ENCODE assay signal across 2 cellular contexts in the genomic region with DNA sequence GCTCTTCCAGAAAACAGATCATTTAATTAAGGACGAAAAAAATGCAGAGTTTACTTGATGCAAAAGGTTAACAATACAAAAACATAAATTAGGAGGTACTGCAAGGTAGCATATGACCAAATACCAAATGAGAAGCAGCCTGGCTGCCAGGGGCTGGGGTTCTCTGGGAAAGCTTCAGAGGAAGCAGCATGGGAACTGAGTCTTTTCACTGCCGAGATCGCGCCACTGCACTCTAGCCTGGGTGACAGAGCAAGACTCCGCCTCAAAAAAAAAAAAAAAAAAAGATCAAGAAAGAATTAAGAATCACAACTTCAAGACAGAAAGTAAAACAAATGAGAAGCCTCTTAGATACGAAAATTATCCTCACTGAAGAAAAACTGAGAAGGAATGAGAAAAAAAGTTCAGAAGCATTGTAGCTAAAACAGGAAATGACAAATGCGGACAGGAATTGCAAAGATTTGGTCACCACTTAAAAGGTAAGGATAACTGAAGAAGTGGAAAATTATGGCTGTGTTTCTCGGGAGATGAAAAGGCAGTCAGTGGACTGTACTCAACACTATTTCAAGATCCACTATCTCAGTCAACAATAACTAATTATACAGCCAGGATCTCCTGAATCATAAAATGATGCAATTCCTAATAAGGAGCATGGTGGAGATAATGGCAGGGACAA.
A peak's percentile ranks its signal among the peaks of the same experiment; 100 is the strongest.
TF ChIP-seq lines count a peak whose summit lies in the region.

No MANE protein-coding gene starts in this region.

TF ChIP-seq in HCT116, 20 proteins besides CTCF, POLR2A, EP300 and RAD21:
- no peak for TF ChIP-seq YY1 (IDR thresholded peaks at IDR 0.05; ENCODE audit: extremely low read depth, insufficient replicate concordance, low read depth, low read length)
- peak; percentile 56; the same call in 1 of the 2 replicates for TF ChIP-seq FOSL1 (IDR thresholded peaks at IDR 0.05; ENCODE audit: low read depth)
- TF ChIP-seq SP1 (IDR thresholded peaks at IDR 0.05; ENCODE audit: low read depth) = peak; percentile 68
- TF ChIP-seq, protein P1, sequence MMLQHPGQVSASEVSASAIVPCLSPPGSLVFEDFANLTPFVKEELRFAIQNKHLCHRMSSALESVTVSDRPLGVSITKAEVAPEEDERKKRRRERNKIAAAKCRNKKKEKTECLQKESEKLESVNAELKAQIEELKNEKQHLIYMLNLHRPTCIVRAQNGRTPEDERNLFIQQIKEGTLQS (IDR thresholded peaks at IDR 0.05) = no peak
- TF ChIP-seq SIN3A (IDR thresholded peaks at IDR 0.05; ENCODE audit: low read depth) = peak; percentile 50; the same call in 1 of the 2 replicates
- no peak for TF ChIP-seq EZH2 (IDR thresholded peaks at IDR 0.05)
- peak; percentile 62 for TF ChIP-seq CBX3 (IDR thresholded peaks at IDR 0.05; ENCODE audit: low read depth)
- no peak for TF ChIP-seq ZNF274 (IDR thresholded peaks at IDR 0.05; ENCODE audit: low read depth, low read length)
- no peak for TF ChIP-seq EZH2phosphoT487 (IDR thresholded peaks at IDR 0.05; ENCODE audit: borderline replicate concordance)
- TF ChIP-seq CEBPB (IDR thresholded peaks at IDR 0.05; ENCODE audit: low read depth) = peak; percentile 84
- TF ChIP-seq SRF (IDR thresholded peaks at IDR 0.05; ENCODE audit: low read depth) = peak; percentile 75
- no peak for TF ChIP-seq EGR1 (IDR thresholded peaks at IDR 0.05; ENCODE audit: low read depth)
- TF ChIP-seq, protein P2, sequence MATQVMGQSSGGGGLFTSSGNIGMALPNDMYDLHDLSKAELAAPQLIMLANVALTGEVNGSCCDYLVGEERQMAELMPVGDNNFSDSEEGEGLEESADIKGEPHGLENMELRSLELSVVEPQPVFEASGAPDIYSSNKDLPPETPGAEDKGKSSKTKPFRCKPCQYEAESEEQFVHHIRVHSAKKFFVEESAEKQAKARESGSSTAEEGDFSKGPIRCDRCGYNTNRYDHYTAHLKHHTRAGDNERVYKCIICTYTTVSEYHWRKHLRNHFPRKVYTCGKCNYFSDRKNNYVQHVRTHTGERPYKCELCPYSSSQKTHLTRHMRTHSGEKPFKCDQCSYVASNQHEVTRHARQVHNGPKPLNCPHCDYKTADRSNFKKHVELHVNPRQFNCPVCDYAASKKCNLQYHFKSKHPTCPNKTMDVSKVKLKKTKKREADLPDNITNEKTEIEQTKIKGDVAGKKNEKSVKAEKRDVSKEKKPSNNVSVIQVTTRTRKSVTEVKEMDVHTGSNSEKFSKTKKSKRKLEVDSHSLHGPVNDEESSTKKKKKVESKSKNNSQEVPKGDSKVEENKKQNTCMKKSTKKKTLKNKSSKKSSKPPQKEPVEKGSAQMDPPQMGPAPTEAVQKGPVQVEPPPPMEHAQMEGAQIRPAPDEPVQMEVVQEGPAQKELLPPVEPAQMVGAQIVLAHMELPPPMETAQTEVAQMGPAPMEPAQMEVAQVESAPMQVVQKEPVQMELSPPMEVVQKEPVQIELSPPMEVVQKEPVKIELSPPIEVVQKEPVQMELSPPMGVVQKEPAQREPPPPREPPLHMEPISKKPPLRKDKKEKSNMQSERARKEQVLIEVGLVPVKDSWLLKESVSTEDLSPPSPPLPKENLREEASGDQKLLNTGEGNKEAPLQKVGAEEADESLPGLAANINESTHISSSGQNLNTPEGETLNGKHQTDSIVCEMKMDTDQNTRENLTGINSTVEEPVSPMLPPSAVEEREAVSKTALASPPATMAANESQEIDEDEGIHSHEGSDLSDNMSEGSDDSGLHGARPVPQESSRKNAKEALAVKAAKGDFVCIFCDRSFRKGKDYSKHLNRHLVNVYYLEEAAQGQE (IDR thresholded peaks at IDR 0.05; ENCODE audit: low read depth) = no peak
- TF ChIP-seq POLR2AphosphoS5 (IDR thresholded peaks at IDR 0.05; ENCODE audit: low read depth, low read length) = peak; percentile 32; the same call in 1 of the 2 replicates
- TF ChIP-seq JUND (IDR thresholded peaks at IDR 0.05) = peak; percentile 71
- no peak for TF ChIP-seq TCF7L2 (IDR thresholded peaks at IDR 0.05; ENCODE audit: borderline replicate concordance, extremely low read depth, insufficient read depth, insufficient read length)
TF ChIP-seq in HCT116: peak in this region for 8.

TF ChIP-seq in GM12878, 131 proteins besides CTCF, POLR2A, EP300 and RAD21 (continues in another document):
- TF ChIP-seq RELA (IDR thresholded peaks at IDR 0.05; ENCODE audit: borderline replicate concordance, partially characterized antibody) (no peak), MEF2B (IDR thresholded peaks at IDR 0.05; ENCODE audit: partially characterized antibody, poor library complexity, severe bottlenecking) (no peak), HDGF (IDR thresholded peaks at IDR 0.05) (0 out of 2 replicates have a peak, but pooled peaks have one; percentile 41), SMAD5 (IDR thresholded peaks at IDR 0.05; ENCODE audit: low read depth) (no peak), ZNF384 (IDR thresholded peaks at IDR 0.05; ENCODE audit: borderline replicate concordance, low read depth, low read length) (peak; percentile 77), ZNF24 (IDR thresholded peaks at IDR 0.05) (no peak), NRF1 (conservative IDR thresholded peaks at IDR 0.05; ENCODE audit: low read depth, low read length) (no peak), PML (IDR thresholded peaks at IDR 0.05; ENCODE audit: low read length) (no peak), SUPT20H (IDR thresholded peaks at IDR 0.05; ENCODE audit: borderline replicate concordance, control insufficient read depth, low read depth, low read length) (no peak), SPI1 (IDR thresholded peaks at IDR 0.05; ENCODE audit: borderline replicate concordance, insufficient read depth, low read depth, low read length) (no peak), GABPA (IDR thresholded peaks at IDR 0.05; ENCODE audit: low read depth) (no peak), NR2C2 (IDR thresholded peaks at IDR 0.05; ENCODE audit: borderline replicate concordance, control insufficient read depth, insufficient read length, low read depth) (no peak), EGR1 (IDR thresholded peaks at IDR 0.05; ENCODE audit: borderline replicate concordance in 1 of 2, low read depth in 2 of 2, low read length in 2 of 2) (no peak), NFIC (IDR thresholded peaks at IDR 0.05; ENCODE audit: low read depth, low read length) (peak; percentile 23; the same call in 1 of the 2 replicates), EED (IDR thresholded peaks at IDR 0.05; ENCODE audit: low read depth) (no peak; the same call in 1 of the 2 replicates), RB1 (IDR thresholded peaks at IDR 0.05; ENCODE audit: borderline replicate concordance) (no peak), CREM (IDR thresholded peaks at IDR 0.05; ENCODE audit: low read depth) (no peak)
- TF ChIP-seq, protein P3, sequence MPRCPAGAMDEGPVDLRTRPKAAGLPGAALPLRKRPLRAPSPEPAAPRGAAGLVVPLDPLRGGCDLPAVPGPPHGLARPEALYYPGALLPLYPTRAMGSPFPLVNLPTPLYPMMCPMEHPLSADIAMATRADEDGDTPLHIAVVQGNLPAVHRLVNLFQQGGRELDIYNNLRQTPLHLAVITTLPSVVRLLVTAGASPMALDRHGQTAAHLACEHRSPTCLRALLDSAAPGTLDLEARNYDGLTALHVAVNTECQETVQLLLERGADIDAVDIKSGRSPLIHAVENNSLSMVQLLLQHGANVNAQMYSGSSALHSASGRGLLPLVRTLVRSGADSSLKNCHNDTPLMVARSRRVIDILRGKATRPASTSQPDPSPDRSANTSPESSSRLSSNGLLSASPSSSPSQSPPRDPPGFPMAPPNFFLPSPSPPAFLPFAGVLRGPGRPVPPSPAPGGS (IDR thresholded peaks at IDR 0.05; ENCODE audit: borderline replicate concordance, insufficient read depth, low read depth, low read length, poor library complexity, severe bottlenecking) = peak; percentile 11
- TF ChIP-seq, protein P4, sequence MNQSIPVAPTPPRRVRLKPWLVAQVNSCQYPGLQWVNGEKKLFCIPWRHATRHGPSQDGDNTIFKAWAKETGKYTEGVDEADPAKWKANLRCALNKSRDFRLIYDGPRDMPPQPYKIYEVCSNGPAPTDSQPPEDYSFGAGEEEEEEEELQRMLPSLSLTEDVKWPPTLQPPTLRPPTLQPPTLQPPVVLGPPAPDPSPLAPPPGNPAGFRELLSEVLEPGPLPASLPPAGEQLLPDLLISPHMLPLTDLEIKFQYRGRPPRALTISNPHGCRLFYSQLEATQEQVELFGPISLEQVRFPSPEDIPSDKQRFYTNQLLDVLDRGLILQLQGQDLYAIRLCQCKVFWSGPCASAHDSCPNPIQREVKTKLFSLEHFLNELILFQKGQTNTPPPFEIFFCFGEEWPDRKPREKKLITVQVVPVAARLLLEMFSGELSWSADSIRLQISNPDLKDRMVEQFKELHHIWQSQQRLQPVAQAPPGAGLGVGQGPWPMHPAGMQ (IDR thresholded peaks at IDR 0.05; ENCODE audit: borderline replicate concordance) = no peak
- TF ChIP-seq, protein P5, sequence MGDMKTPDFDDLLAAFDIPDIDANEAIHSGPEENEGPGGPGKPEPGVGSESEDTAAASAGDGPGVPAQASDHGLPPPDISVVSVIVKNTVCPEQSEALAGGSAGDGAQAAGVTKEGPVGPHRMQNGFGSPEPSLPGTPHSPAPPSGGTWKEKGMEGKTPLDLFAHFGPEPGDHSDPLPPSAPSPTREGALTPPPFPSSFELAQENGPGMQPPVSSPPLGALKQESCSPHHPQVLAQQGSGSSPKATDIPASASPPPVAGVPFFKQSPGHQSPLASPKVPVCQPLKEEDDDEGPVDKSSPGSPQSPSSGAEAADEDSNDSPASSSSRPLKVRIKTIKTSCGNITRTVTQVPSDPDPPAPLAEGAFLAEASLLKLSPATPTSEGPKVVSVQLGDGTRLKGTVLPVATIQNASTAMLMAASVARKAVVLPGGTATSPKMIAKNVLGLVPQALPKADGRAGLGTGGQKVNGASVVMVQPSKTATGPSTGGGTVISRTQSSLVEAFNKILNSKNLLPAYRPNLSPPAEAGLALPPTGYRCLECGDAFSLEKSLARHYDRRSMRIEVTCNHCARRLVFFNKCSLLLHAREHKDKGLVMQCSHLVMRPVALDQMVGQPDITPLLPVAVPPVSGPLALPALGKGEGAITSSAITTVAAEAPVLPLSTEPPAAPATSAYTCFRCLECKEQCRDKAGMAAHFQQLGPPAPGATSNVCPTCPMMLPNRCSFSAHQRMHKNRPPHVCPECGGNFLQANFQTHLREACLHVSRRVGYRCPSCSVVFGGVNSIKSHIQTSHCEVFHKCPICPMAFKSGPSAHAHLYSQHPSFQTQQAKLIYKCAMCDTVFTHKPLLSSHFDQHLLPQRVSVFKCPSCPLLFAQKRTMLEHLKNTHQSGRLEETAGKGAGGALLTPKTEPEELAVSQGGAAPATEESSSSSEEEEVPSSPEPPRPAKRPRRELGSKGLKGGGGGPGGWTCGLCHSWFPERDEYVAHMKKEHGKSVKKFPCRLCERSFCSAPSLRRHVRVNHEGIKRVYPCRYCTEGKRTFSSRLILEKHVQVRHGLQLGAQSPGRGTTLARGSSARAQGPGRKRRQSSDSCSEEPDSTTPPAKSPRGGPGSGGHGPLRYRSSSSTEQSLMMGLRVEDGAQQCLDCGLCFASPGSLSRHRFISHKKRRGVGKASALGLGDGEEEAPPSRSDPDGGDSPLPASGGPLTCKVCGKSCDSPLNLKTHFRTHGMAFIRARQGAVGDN (IDR thresholded peaks at IDR 0.05) = no peak
- TF ChIP-seq, protein P6, sequence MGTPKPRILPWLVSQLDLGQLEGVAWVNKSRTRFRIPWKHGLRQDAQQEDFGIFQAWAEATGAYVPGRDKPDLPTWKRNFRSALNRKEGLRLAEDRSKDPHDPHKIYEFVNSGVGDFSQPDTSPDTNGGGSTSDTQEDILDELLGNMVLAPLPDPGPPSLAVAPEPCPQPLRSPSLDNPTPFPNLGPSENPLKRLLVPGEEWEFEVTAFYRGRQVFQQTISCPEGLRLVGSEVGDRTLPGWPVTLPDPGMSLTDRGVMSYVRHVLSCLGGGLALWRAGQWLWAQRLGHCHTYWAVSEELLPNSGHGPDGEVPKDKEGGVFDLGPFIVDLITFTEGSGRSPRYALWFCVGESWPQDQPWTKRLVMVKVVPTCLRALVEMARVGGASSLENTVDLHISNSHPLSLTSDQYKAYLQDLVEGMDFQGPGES (IDR thresholded peaks at IDR 0.05) = no peak
- TF ChIP-seq, protein P7, sequence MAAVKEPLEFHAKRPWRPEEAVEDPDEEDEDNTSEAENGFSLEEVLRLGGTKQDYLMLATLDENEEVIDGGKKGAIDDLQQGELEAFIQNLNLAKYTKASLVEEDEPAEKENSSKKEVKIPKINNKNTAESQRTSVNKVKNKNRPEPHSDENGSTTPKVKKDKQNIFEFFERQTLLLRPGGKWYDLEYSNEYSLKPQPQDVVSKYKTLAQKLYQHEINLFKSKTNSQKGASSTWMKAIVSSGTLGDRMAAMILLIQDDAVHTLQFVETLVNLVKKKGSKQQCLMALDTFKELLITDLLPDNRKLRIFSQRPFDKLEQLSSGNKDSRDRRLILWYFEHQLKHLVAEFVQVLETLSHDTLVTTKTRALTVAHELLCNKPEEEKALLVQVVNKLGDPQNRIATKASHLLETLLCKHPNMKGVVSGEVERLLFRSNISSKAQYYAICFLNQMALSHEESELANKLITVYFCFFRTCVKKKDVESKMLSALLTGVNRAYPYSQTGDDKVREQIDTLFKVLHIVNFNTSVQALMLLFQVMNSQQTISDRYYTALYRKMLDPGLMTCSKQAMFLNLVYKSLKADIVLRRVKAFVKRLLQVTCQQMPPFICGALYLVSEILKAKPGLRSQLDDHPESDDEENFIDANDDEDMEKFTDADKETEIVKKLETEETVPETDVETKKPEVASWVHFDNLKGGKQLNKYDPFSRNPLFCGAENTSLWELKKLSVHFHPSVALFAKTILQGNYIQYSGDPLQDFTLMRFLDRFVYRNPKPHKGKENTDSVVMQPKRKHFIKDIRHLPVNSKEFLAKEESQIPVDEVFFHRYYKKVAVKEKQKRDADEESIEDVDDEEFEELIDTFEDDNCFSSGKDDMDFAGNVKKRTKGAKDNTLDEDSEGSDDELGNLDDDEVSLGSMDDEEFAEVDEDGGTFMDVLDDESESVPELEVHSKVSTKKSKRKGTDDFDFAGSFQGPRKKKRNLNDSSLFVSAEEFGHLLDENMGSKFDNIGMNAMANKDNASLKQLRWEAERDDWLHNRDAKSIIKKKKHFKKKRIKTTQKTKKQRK (IDR thresholded peaks at IDR 0.05; ENCODE audit: low read depth, low read length) = no peak
- TF ChIP-seq, protein P8, sequence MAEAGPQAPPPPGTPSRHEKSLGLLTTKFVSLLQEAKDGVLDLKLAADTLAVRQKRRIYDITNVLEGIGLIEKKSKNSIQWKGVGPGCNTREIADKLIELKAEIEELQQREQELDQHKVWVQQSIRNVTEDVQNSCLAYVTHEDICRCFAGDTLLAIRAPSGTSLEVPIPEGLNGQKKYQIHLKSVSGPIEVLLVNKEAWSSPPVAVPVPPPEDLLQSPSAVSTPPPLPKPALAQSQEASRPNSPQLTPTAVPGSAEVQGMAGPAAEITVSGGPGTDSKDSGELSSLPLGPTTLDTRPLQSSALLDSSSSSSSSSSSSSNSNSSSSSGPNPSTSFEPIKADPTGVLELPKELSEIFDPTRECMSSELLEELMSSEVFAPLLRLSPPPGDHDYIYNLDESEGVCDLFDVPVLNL (IDR thresholded peaks at IDR 0.05; ENCODE audit: low read depth, low read length) = no peak
- TF ChIP-seq, protein P9, sequence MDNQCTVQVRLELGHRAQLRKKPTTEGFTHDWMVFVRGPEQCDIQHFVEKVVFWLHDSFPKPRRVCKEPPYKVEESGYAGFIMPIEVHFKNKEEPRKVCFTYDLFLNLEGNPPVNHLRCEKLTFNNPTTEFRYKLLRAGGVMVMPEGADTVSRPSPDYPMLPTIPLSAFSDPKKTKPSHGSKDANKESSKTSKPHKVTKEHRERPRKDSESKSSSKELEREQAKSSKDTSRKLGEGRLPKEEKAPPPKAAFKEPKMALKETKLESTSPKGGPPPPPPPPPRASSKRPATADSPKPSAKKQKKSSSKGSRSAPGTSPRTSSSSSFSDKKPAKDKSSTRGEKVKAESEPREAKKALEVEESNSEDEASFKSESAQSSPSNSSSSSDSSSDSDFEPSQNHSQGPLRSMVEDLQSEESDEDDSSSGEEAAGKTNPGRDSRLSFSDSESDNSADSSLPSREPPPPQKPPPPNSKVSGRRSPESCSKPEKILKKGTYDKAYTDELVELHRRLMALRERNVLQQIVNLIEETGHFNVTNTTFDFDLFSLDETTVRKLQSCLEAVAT (IDR thresholded peaks at IDR 0.05) = peak; percentile 64; the same call in 1 of the 2 replicates
